In the genomic region with DNA sequence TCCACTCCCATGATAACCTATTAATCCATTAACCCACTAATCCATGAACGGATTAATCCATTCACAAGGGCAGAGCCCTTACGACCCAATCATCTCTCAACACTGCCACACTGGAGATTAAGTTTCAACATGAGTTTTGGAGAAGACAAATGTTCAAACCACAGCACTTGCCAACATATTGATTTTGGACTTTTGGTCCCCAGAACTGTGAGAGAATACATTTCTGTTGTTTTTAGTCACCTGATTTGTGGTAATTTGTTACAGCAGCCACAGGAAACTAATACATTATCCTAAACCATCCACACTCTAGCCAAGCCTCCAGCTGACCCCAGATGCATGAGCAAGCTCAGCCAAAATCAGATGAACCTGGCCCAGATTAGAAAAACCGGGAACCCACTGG, we compare ENCODE assay signal across 20 cellular contexts.
"Had no signal": no experiment of that assay in that cellular context is flagged by ENCODE, and none has a peak within 500 bp of the region (broad histone marks: within the 10 kb centered on the region; RNA-seq: fewer than 3 reads in every experiment).

No MANE protein-coding gene starts in this region.

- H3K27ac ChIP-seq: adrenal gland, KMS-11, VCaP had no signal

- H3K27ac Mint-ChIP-seq: activated CD8-positive, alpha-beta T cell treated with anti-CD3 and anti-CD28 coated beads for 36 hours; activated naive CD8-positive, alpha-beta T cell treated with anti-CD3 and anti-CD28 coated beads, Interleukin-2, amount 10 ng/mL, durations not matched to agents 7 days and 5 days; IgD-negative memory B cell had no signal

- DNase-seq: activated CD4-positive, alpha-beta T cell treated with anti-CD3 and anti-CD28 coated beads for 4 hours; activated CD8-positive, alpha-beta memory T cell treated with anti-CD3 and anti-CD28 coated beads, Interleukin-2, amount 50 U/mL, for 4 hours; activated CD8-positive, alpha-beta T cell treated with anti-CD3 and anti-CD28 coated beads for 36 hours; activated naive CD4-positive, alpha-beta T cell treated with anti-CD3 and anti-CD28 coated beads, Interleukin-2, amount 50 U/mL, for 16 hours; activated naive CD8-positive, alpha-beta T cell treated with anti-CD3 and anti-CD28 coated beads, Interleukin-2, amount 10 ng/mL, durations not matched to agents 7 days and 5 days; anterior cingulate cortex; caudate nucleus; MG63; MV-4-11; NCI-H1092 treated with DMSO at 0.1 percent for 48 hours; NCI-H1417 treated with DMSO at 0.1 percent for 48 hours; NCI-H1694; NCI-H345; NCI-H748 treated with DMSO at 0.1 percent for 48 hours; SK-N-SH; T-helper 1 cell had no signal

- H3K27me3 ChIP-seq: adrenal gland, MG63 had no signal

- H3K9me3 ChIP-seq: adrenal gland, MG63, SK-N-SH had no signal

- H3K9ac ChIP-seq: KMS-11, SK-N-SH had no signal

- H3K9me3 Mint-ChIP-seq: activated CD8-positive, alpha-beta T cell treated with anti-CD3 and anti-CD28 coated beads for 36 hours; activated naive CD8-positive, alpha-beta T cell treated with anti-CD3 and anti-CD28 coated beads, Interleukin-2, amount 10 ng/mL, durations not matched to agents 7 days and 5 days; IgD-negative memory B cell had no signal

- H3K4me3 ChIP-seq: adrenal gland, MG63 had no signal

- H3K4me3 Mint-ChIP-seq: activated CD8-positive, alpha-beta T cell treated with anti-CD3 and anti-CD28 coated beads for 36 hours; activated naive CD8-positive, alpha-beta T cell treated with anti-CD3 and anti-CD28 coated beads, Interleukin-2, amount 10 ng/mL, durations not matched to agents 7 days and 5 days; IgD-negative memory B cell had no signal

- H3K27me3 Mint-ChIP-seq: activated CD8-positive, alpha-beta T cell treated with anti-CD3 and anti-CD28 coated beads for 36 hours; activated naive CD8-positive, alpha-beta T cell treated with anti-CD3 and anti-CD28 coated beads, Interleukin-2, amount 10 ng/mL, durations not matched to agents 7 days and 5 days; IgD-negative memory B cell had no signal
